ENCODE assay signal across 1 cellular context in genomic region chr7:6451224-6451705, GRCh38.
A peak's percentile ranks its signal among the peaks of the same experiment; 100 is the strongest.
TF ChIP-seq lines count a peak whose summit lies in the region.

No MANE protein-coding gene starts in this region.

TF ChIP-seq in K562, 482 proteins besides CTCF, POLR2A, EP300 and RAD21 (continued from another document and continues in another):
- TF ChIP-seq RREB1 (CRISPR knock-in tag; IDR thresholded peaks at IDR 0.05) (no peak), SRF (CRISPR knock-in tag; IDR thresholded peaks at IDR 0.05) (no peak), ZNF24 (IDR thresholded peaks at IDR 0.05) (no peak), XRCC3 (IDR thresholded peaks at IDR 0.05) (no peak), KLF13 (tag; IDR thresholded peaks at IDR 0.05; ENCODE audit: borderline replicate concordance, low read depth) (no peak), ZNF76 (CRISPR knock-in tag; IDR thresholded peaks at IDR 0.05; ENCODE audit: borderline replicate concordance) (no peak), STAT5B (CRISPR knock-in tag; IDR thresholded peaks at IDR 0.05) (no peak), THRAP3 (IDR thresholded peaks at IDR 0.05; ENCODE audit: borderline replicate concordance) (no peak), MTA1 (IDR thresholded peaks at IDR 0.05; ENCODE audit: borderline replicate concordance) (peak; percentile 93), ZFP1 (CRISPR knock-in tag; IDR thresholded peaks at IDR 0.05) (no peak), SREBF1 (IDR thresholded peaks at IDR 0.05; ENCODE audit: borderline replicate concordance, low read depth, low read length) (no peak), CREM (IDR thresholded peaks at IDR 0.05; ENCODE audit: low read depth) (peak; percentile 68), ZNF274 (IDR thresholded peaks at IDR 0.05; ENCODE audit: borderline replicate concordance, low read depth, low read length) (peak; percentile 56; the same call in 1 of the 2 replicates), SRSF7 (optimal IDR thresholded peaks at IDR 0.05; ENCODE audit: low read depth, low read length) (no peak), ZBTB43 (CRISPR knock-in tag; IDR thresholded peaks at IDR 0.05) (no peak), MTA2 (IDR thresholded peaks at IDR 0.05; ENCODE audit: low read depth) (peak; percentile 99), FOSL1 (tag; conservative IDR thresholded peaks at IDR 0.05) (peak; percentile 71), FOXP1 (CRISPR knock-in tag; IDR thresholded peaks at IDR 0.05) (peak; percentile 54; the same call in 1 of the 2 replicates), LCOR (CRISPR knock-in tag; IDR thresholded peaks at IDR 0.05) (peak; percentile 91), RBBP5 (IDR thresholded peaks at IDR 0.05; ENCODE audit: borderline replicate concordance, insufficient read depth, low read length, poor library complexity, severe bottlenecking) (no peak), MYC (IDR thresholded peaks at IDR 0.05; ENCODE audit: low read depth, low read length) (peak; percentile 58), MYC (CRISPR knock-in tag; IDR thresholded peaks at IDR 0.05; ENCODE audit: borderline replicate concordance, low read depth) (no peak), ZNF324 (CRISPR knock-in tag; IDR thresholded peaks at IDR 0.05) (no peak), U2AF1 (optimal IDR thresholded peaks at IDR 0.05; ENCODE audit: low read depth, low read length) (no peak), MTA3 (IDR thresholded peaks at IDR 0.05; ENCODE audit: borderline replicate concordance) (peak; percentile 78), LARP7 (IDR thresholded peaks at IDR 0.05) (no peak), SFPQ (IDR thresholded peaks at IDR 0.05; ENCODE audit: low read depth, low read length) (no peak), CBX1 (IDR thresholded peaks at IDR 0.05; ENCODE audit: low read depth) (no peak), KLF10 (CRISPR knock-in tag; IDR thresholded peaks at IDR 0.05) (no peak), HNRNPK (IDR thresholded peaks at IDR 0.05; ENCODE audit: low read depth, low read length, poor library complexity, severe bottlenecking) (no peak), TCFL5 (CRISPR knock-in tag; conservative IDR thresholded peaks at IDR 0.05) (no peak), HES1 (IDR thresholded peaks at IDR 0.05; ENCODE audit: low read depth) (peak; percentile 82), ZNF12 (CRISPR knock-in tag; IDR thresholded peaks at IDR 0.05) (no peak), E2F4 (CRISPR knock-in tag; IDR thresholded peaks at IDR 0.05; ENCODE audit: low read depth) (no peak), CCNT2 (IDR thresholded peaks at IDR 0.05; ENCODE audit: borderline replicate concordance, extremely low read depth, insufficient read length, low read depth, low read length) (peak; percentile 99), PREB (CRISPR knock-in tag; IDR thresholded peaks at IDR 0.05) (no peak), SIRT6 (IDR thresholded peaks at IDR 0.05; ENCODE audit: low read depth, low read length) (no peak), HIVEP1 (CRISPR knock-in tag; IDR thresholded peaks at IDR 0.05) (no peak), ZNF785 (CRISPR knock-in tag; IDR thresholded peaks at IDR 0.05) (no peak), ZBTB2 (IDR thresholded peaks at IDR 0.05) (peak; percentile 80; the same call in 1 of the 2 replicates), EZH2 (IDR thresholded peaks at IDR 0.05; ENCODE audit: borderline replicate concordance, low read depth, low read length) (no peak), E2F1 (CRISPR knock-in tag; IDR thresholded peaks at IDR 0.05) (no peak), TCF7L2 (IDR thresholded peaks at IDR 0.05; ENCODE audit: low read depth, low read length) (no peak), BRF2 (IDR thresholded peaks at IDR 0.05; ENCODE audit: borderline replicate concordance, insufficient read depth, insufficient read length) (no peak), HDAC3 (IDR thresholded peaks at IDR 0.05; ENCODE audit: borderline replicate concordance, partially characterized antibody) (peak; percentile 85), ZC3H8 (IDR thresholded peaks at IDR 0.05) (no peak), XRCC5 (IDR thresholded peaks at IDR 0.05; ENCODE audit: low read depth, low read length) (no peak), POLR2AphosphoS2 (IDR thresholded peaks at IDR 0.05; ENCODE audit: low read length) (no peak), STAG1 (CRISPR knock-in tag; IDR thresholded peaks at IDR 0.05; ENCODE audit: borderline replicate concordance) (no peak), RBM34 (IDR thresholded peaks at IDR 0.05; ENCODE audit: borderline replicate concordance, insufficient read depth, low read length) (no peak), SNIP1 (IDR thresholded peaks at IDR 0.05; ENCODE audit: low read depth) (no peak), ZBTB26 (CRISPR knock-in tag; IDR thresholded peaks at IDR 0.05) (no peak), ZNF764 (CRISPR knock-in tag; IDR thresholded peaks at IDR 0.05; ENCODE audit: low read depth) (no peak), NR4A1 (CRISPR knock-in tag; IDR thresholded peaks at IDR 0.05) (no peak), NR4A1 (tag; IDR thresholded peaks at IDR 0.05) (peak; percentile 86), SREBF2 (CRISPR knock-in tag; IDR thresholded peaks at IDR 0.05) (no peak), FOXA3 (CRISPR knock-in tag; conservative IDR thresholded peaks at IDR 0.05 in 1 of 2, IDR thresholded peaks at IDR 0.05 in 1 of 2) (no peak), OTX1 (CRISPR knock-in tag; IDR thresholded peaks at IDR 0.05) (no peak)
